In genomic region chr2:158795110-158795924, GRCh38 we compare ENCODE assay signal across 11 cellular contexts. TPM values are rescaled to one million over a fixed set of nuclear protein-coding genes. Genes with fewer than 3 reads are reported as not detected.
DNase-seq lines count a peak whose midpoint lies in the region; FAIRE-seq and TF ChIP-seq lines count a peak whose summit lies in the region.
"Had no signal": no experiment of that assay in that cellular context is flagged by ENCODE, and none has a peak within 500 bp of the region (broad histone marks: within the 10 kb centered on the region; RNA-seq: fewer than 3 reads in every experiment).

Gene DAPL1 (plus strand): TSS chr2:158795317. CDS start chr2:158795373, 56 bp downstream.

- DNase-seq in HEK293T (ENCODE audit: extremely low spot score) (peak; percentile 15), NCI-H345 treated with DMSO at 0.1 percent for 48 hours (lab: John Stamatoyannopoulos, UW; ENCODE audit: unreplicated experiment) (peak; percentile 55), endodermal cell (peak; percentile 73), small intestine (peak; percentile 21), NK-92 (lab: John Stamatoyannopoulos, UW; ENCODE audit: unreplicated experiment) (no peak), hepatic stellate cell (ENCODE audit: low spot score) (no peak), OCI-M2 (lab: John Stamatoyannopoulos, UW; ENCODE audit: unreplicated experiment) (no peak)
- no peak for DNase-seq in activated effector memory CD4-positive, alpha-beta T cell treated with Interleukin-2 at 50 U/mL for 16 hours
- DNase-seq: activated T-cell treated with anti-CD3 and anti-CD28 coated beads, Interleukin-2, amount 50 U/mL, for 24 hours had no signal

- H3K4me3 ChIP-seq in endodermal cell (ENCODE audit: low read length) (no peak within 1 kb of the TSS), small intestine (ENCODE audit: low read depth in 1 of 2, low read length in 2 of 2) (no peak within 1 kb of the TSS)

- H3K27me3 ChIP-seq in endodermal cell (ENCODE audit: control insufficient read depth, insufficient read depth, low read length, poor library complexity, severe bottlenecking) = peaks cover 18% of the 10 kb centered on the region
- H3K27me3 ChIP-seq in small intestine (ENCODE audit: control insufficient read depth in 2 of 2, insufficient read depth in 2 of 2, low read length in 2 of 2) = peaks cover 0 to 2% of the 10 kb centered on the region in 2 donors

- POLR2A ChIA-PET in HEK293T (lab: Yijun Ruan, JAX) = no interaction called here

- CTCF ChIA-PET in HEK293T (lab: Yijun Ruan, JAX) = no interaction called here

- no peaks in the 10 kb centered on the region for H3K36me3 Mint-ChIP-seq in endodermal cell (ENCODE audit: low read depth)

- TF ChIP-seq CTCF in endodermal cell (conservative IDR thresholded peaks at IDR 0.05) = no peak

- peaks cover 20% of the 10 kb centered on the region for H3K27me3 Mint-ChIP-seq in endodermal cell (ENCODE audit: insufficient read depth)

- H3K36me3 ChIP-seq in endodermal cell (ENCODE audit: control insufficient read depth, insufficient read depth, low read length) = no peaks in the 10 kb centered on the region
- H3K36me3 ChIP-seq in small intestine (ENCODE audit: control insufficient read depth in 2 of 2, insufficient read depth in 2 of 2, low read length in 2 of 2) = no peaks in the 10 kb centered on the region

- no peak within 1 kb of the TSS for H3K27ac ChIP-seq in endodermal cell (ENCODE audit: low read depth, low read length)
- no peak within 1 kb of the TSS for H3K27ac ChIP-seq in small intestine (ENCODE audit: low read depth in 1 of 2, low read length in 1 of 2)

- H3K9me3 ChIP-seq in endodermal cell (ENCODE audit: control insufficient read depth, low read length) (no peaks in the 10 kb centered on the region), small intestine (ENCODE audit: control insufficient read depth, low read depth) (no peaks in the 10 kb centered on the region)

- no peaks in the 10 kb centered on the region for H3K9me3 Mint-ChIP-seq in endodermal cell
- H3K9me3 Mint-ChIP-seq: activated T-cell treated with anti-CD3 and anti-CD28 coated beads, Interleukin-2, amount 50 U/mL, for 24 hours had no signal

- peak within 1 kb of the TSS; percentile 5 for H3K4me3 Mint-ChIP-seq in endodermal cell
- H3K4me3 Mint-ChIP-seq: activated T-cell treated with anti-CD3 and anti-CD28 coated beads, Interleukin-2, amount 50 U/mL, for 24 hours had no signal

- H3K4me1 ChIP-seq in endodermal cell (ENCODE audit: control insufficient read depth, insufficient read depth, low read length) (peaks cover 24% of the 10 kb centered on the region), small intestine (ENCODE audit: control insufficient read depth in 2 of 2, insufficient read depth in 1 of 2, low read depth in 1 of 2, low read length in 1 of 2) (no peaks in the 10 kb centered on the region)

- H3K9ac ChIP-seq in endodermal cell (ENCODE audit: extremely low read depth, low read length, poor library complexity, severe bottlenecking) = no peak within 1 kb of the TSS

- H3K27ac Mint-ChIP-seq in endodermal cell = no peak within 1 kb of the TSS
- H3K27ac Mint-ChIP-seq: activated T-cell treated with anti-CD3 and anti-CD28 coated beads, Interleukin-2, amount 50 U/mL, for 24 hours had no signal

- WGBS in endodermal cell (ENCODE audit: insufficient coverage in 1 of 2, insufficient read length in 1 of 2), 2 experiments = 29 to 32% methylated on average over 4 to 10 of the region's 10 CpGs
- WGBS in small intestine, 3 donors = 8 to 23% (median 14%) methylated on average over 10 of the region's 10 CpGs

- H3K4me1 Mint-ChIP-seq in endodermal cell = peaks cover 41% of the 10 kb centered on the region

- FAIRE-seq in small intestine (lab: Jason Lieb, UNC) = no peak
- FAIRE-seq: colon had no signal

TF ChIP-seq in HEK293T, 16 proteins besides CTCF, POLR2A, EP300 and RAD21:
- TF ChIP-seq SUZ12 (IDR thresholded peaks at IDR 0.05) = no peak
- no peak for TF ChIP-seq SP1 (IDR thresholded peaks at IDR 0.05)
- TF ChIP-seq PKNOX1 (IDR thresholded peaks at IDR 0.05) = no peak
- TF ChIP-seq FOXA1 (IDR thresholded peaks at IDR 0.05) = no peak
- TF ChIP-seq CTBP1 (IDR thresholded peaks at IDR 0.05; ENCODE audit: borderline replicate concordance) = no peak
- TF ChIP-seq ELF4 (IDR thresholded peaks at IDR 0.05) = no peak
- no peak for TF ChIP-seq FOXM1 (IDR thresholded peaks at IDR 0.05; ENCODE audit: borderline replicate concordance)
- no peak for TF ChIP-seq NFRKB (IDR thresholded peaks at IDR 0.05)
- no peak for TF ChIP-seq ZNF384 (IDR thresholded peaks at IDR 0.05)
- TF ChIP-seq LEF1 (IDR thresholded peaks at IDR 0.05; ENCODE audit: borderline replicate concordance) = no peak
- no peak for TF ChIP-seq ARNT (IDR thresholded peaks at IDR 0.05)
- TF ChIP-seq TARDBP (IDR thresholded peaks at IDR 0.05) = no peak
- no peak for TF ChIP-seq L3MBTL2 (conservative IDR thresholded peaks at IDR 0.05)
- no peak for TF ChIP-seq HDGF (IDR thresholded peaks at IDR 0.05; ENCODE audit: borderline replicate concordance)
- TF ChIP-seq BHLHE40 (IDR thresholded peaks at IDR 0.05; ENCODE audit: borderline replicate concordance) = no peak
- TF ChIP-seq FOXK2 (IDR thresholded peaks at IDR 0.05) = no peak

RNA-seq across cellular contexts. Expression of gene DAPL1, which starts in this region (rescaled TPM):
- not detected for total RNA-seq in endodermal cell
- 4.8 TPM for polyA plus RNA-seq in endodermal cell (2013, experiment 1 of 2)
- polyA plus RNA-seq in endodermal cell (2013, experiment 2 of 2) = 6.3 TPM
- 1 to 10 TPM; 2.0 to 2.7 (median 2.2) TPM for polyA plus RNA-seq in small intestine
- total RNA-seq: osteocyte had no signal

Comparison
In these comparisons a context has a peak if more than half of its experiments do, and no peak if none do; other contexts are left out.
1. DNase-seq: peak in HEK293T (single experiment), NCI-H345 treated with DMSO at 0.1 percent for 48 hours (single experiment), endodermal cell (single experiment) and small intestine (single experiment); none in activated effector memory CD4-positive, alpha-beta T cell treated with Interleukin-2 at 50 U/mL for 16 hours (single experiment), NK-92 (single experiment), hepatic stellate cell (single experiment) and OCI-M2 (single experiment).